8 cellular contexts compared by ENCODE assay signal in genomic region chr1:203273206-203273868, GRCh38. TPM values are rescaled to one million over a fixed set of nuclear protein-coding genes. Genes with fewer than 3 reads are reported as not detected.
DNase-seq lines count a peak whose midpoint lies in the region; ATAC-seq and TF ChIP-seq lines count a peak whose summit lies in the region.

No MANE protein-coding gene starts in this region.

- CTCF ChIA-PET in PC-9 (lab: Charles Lee), result interaction anchor here (0.6 to 1.5 kb wide), 7 partner anchors 33 to 276 kb away, joined by 4 to 14 read pairs (median 7); no protein-coding TSS in a partner anchor

- peak overlapping the region; percentile 73 for H3K4me3 Mint-ChIP-seq in natural killer cell treated with Interleukin-12 subunit alpha and Interleukin-12 subunit beta and Interleukin-15 and Interleukin-18, amount 100 ng/mL, for 72 hours

- H3K9me3 Mint-ChIP-seq in natural killer cell treated with Interleukin-12 subunit alpha and Interleukin-12 subunit beta and Interleukin-15 and Interleukin-18, amount 100 ng/mL, for 72 hours, result no peaks in the 10 kb centered on the region

- no TSS peak for BruUV-seq in PC-9 (replicated peaks; lab: Mats Ljungman, UMichigan)

- no peaks in the 10 kb centered on the region for H3K36me3 ChIP-seq in PC-9 (ENCODE audit: low read depth)

- H3F3A ChIP-seq in PC-9 (ENCODE audit: insufficient read depth, low read depth), result 0 out of 2 replicates have a peak, but pooled peaks cover 3% of the 10 kb centered on the region

- no peaks in the 10 kb centered on the region for H3K79me2 ChIP-seq in PC-9 (ENCODE audit: low read depth)

- no peaks in the 10 kb centered on the region for H3K27me3 Mint-ChIP-seq in natural killer cell treated with Interleukin-12 subunit alpha and Interleukin-12 subunit beta and Interleukin-15 and Interleukin-18, amount 100 ng/mL, for 72 hours

- H3K36me3 Mint-ChIP-seq in natural killer cell treated with Interleukin-12 subunit alpha and Interleukin-12 subunit beta and Interleukin-15 and Interleukin-18, amount 100 ng/mL, for 72 hours, result no peaks in the 10 kb centered on the region

- H4K20me1 ChIP-seq in PC-9 (ENCODE audit: insufficient read depth), result no peaks in the 10 kb centered on the region

- H3K9me2 ChIP-seq in PC-9 (ENCODE audit: insufficient read depth), result no peaks in the 10 kb centered on the region

- TF ChIP-seq CTCF in PC-9 (conservative IDR thresholded peaks at IDR 0.05), result peak; percentile 95

- no peak overlapping the region for H3K27ac ChIP-seq in PC-9

- H3K9me3 ChIP-seq in PC-9 (ENCODE audit: insufficient read depth, low read depth), result no peaks in the 10 kb centered on the region

- DNase-seq in DMS53 (lab: John Stamatoyannopoulos, UW) (peak; percentile 96), KG1 (lab: John Stamatoyannopoulos, UW) (peak; percentile 71), PC-9 (peak; percentile 72 to 86), fibroblast of peridontal ligament (ENCODE audit: extremely low read depth) (peak; percentile 65)
- DNase-seq in activated T-helper 1 cell treated with anti-CD3 and anti-CD28 coated beads, Interleukin-2, amount 50 U/mL, for 16 hours (ENCODE audit: low read depth in 1 of 2, low spot score in 1 of 2), result peak; percentile 88 to 90
- DNase-seq in natural killer cell treated with Interleukin-12 subunit alpha and Interleukin-12 subunit beta and Interleukin-15 and Interleukin-18, amount 100 ng/mL, for 72 hours (ENCODE audit: low spot score), result peak; percentile 91
- DNase-seq in stimulated activated naive CD8-positive, alpha-beta T cell treated with anti-CD3 and anti-CD28 coated beads, Interleukin-15, Interleukin-2, amounts not matched to agents 100 U/mL and 50 U/mL, for 24 hours, result peak; percentile 96

- intact Hi-C loops in PC-9 (cut with micrococcal nuclease; ENCODE audit: unreplicated experiment), result loop anchor here (1.0 to 5.0 kb wide), 4 partner anchors 65 to 429 kb away; no protein-coding TSS in a partner anchor

- no peak overlapping the region for H3K4me3 ChIP-seq in PC-9

- H3K4me1 ChIP-seq in PC-9 (replicated peaks; ENCODE audit: insufficient read depth), result no peaks in the 10 kb centered on the region

- H3K27me3 ChIP-seq in PC-9 (ENCODE audit: insufficient read depth, low read depth), result no peaks in the 10 kb centered on the region

- peak; percentile 65 for ATAC-seq in GM21723 (IDR thresholded peaks at IDR 0.05; ENCODE audit: unreplicated experiment)
- peak; percentile 80 to 87 for ATAC-seq in natural killer cell treated with Interleukin-12 subunit alpha and Interleukin-12 subunit beta and Interleukin-15 and Interleukin-18, amount 100 ng/mL, for 72 hours
- peak; percentile 85 for ATAC-seq in stimulated activated naive CD8-positive, alpha-beta T cell treated with anti-CD3 and anti-CD28 coated beads, Interleukin-15, Interleukin-2, amounts not matched to agents 100 U/mL and 50 U/mL, for 24 hours

- POLR2A ChIA-PET in PC-9 (lab: Charles Lee; ENCODE audit: unreplicated experiment), result no interaction called here

- H3K27ac Mint-ChIP-seq in natural killer cell treated with Interleukin-12 subunit alpha and Interleukin-12 subunit beta and Interleukin-15 and Interleukin-18, amount 100 ng/mL, for 72 hours, result peak overlapping the region; percentile 67 to 74

- H3K4me1 Mint-ChIP-seq in natural killer cell treated with Interleukin-12 subunit alpha and Interleukin-12 subunit beta and Interleukin-15 and Interleukin-18, amount 100 ng/mL, for 72 hours (ENCODE audit: low read depth in 2 of 2), result peaks cover 42 to 52% of the 10 kb centered on the region in 2 donors

- H2AFZ ChIP-seq in PC-9, result no peak overlapping the region

- peak overlapping the region; percentile 42; the same call in 1 of the 2 replicates for H3K4me2 ChIP-seq in PC-9

RNA-seq across cellular contexts. Expression of gene BTG2, which starts 32.0 kb away (rescaled TPM):
- 11.1 and 13.8 TPM in 2 replicates for total RNA-seq in PC-9 (2021)
- 100 to 1,000 TPM in 1 of 2 donors, 10 to 100 TPM in 1; 82.6 to 157 TPM for total RNA-seq in natural killer cell treated with Interleukin-12 subunit alpha and Interleukin-12 subunit beta and Interleukin-15 and Interleukin-18, amount 100 ng/mL, for 72 hours

RNA-seq across cellular contexts. Expression of gene CHIT1, which starts 43.9 kb away (rescaled TPM):
- not detected in 2 replicates for total RNA-seq in PC-9 (2021)
- total RNA-seq in natural killer cell treated with Interleukin-12 subunit alpha and Interleukin-12 subunit beta and Interleukin-15 and Interleukin-18, amount 100 ng/mL, for 72 hours, result 1 to 10 TPM in 1 of 2 donors, under 1 TPM in 1; 0.36 to 3.8 TPM
